ENCODE assay signal across 18 cellular contexts in genomic region chr1:97621955-97622354, GRCh38.
A peak's percentile ranks its signal among the peaks of the same experiment; 100 is the strongest.
DNase-seq lines count a peak whose midpoint lies in the region; ATAC-seq, FAIRE-seq and TF ChIP-seq lines count a peak whose summit lies in the region.
"Had no signal": no experiment of that assay in that cellular context is flagged by ENCODE, and none has a peak within 500 bp of the region (broad histone marks: within the 10 kb centered on the region; RNA-seq: fewer than 3 reads in every experiment).

No MANE protein-coding gene starts in this region.

- no peak overlapping the region for H3K4me2 ChIP-seq in HepG2 (ENCODE audit: low read depth, low read length)

- H3K4me1 ChIP-seq in heart right ventricle: peaks cover 0 to 16% (median 0%) of the 10 kb centered on the region in 9 donors
- no peaks in the 10 kb centered on the region for H3K4me1 ChIP-seq in HepG2 (ENCODE audit: insufficient read depth, low read length)

- H3K27me3 ChIP-seq in heart right ventricle: no peaks in the 10 kb centered on the region
- H3K27me3 ChIP-seq in HepG2 (ENCODE audit: control insufficient read depth in 1 of 2, insufficient read depth in 2 of 2, low read length in 2 of 2): no peaks in the 10 kb centered on the region

- ATAC-seq in heart right ventricle (no peak), left ventricle myocardium superior (no peak), HG03432 (IDR thresholded peaks at IDR 0.05; ENCODE audit: unreplicated experiment) (no peak), HepG2 (no peak)
- ATAC-seq: HCT116 had no signal

- 76 to 81% methylated on average over 1 of the region's 1 CpG for WGBS in heart right ventricle, 2 donors
- WGBS in HepG2 (ENCODE audit: low lambda C conversion rate): 36% methylated on average over 1 of the region's 1 CpG

- no peak for FAIRE-seq in HepG2 (lab: Jason Lieb, UNC)

- H3K27ac ChIP-seq in heart right ventricle (peak overlapping the region in 6 of 10 donors; percentile 2 to 56 (median 32)), HepG2 (ENCODE audit: extremely low read length, insufficient read depth, low read length) (no peak overlapping the region)

- TF ChIP-seq EP300 in HepG2 (IDR thresholded peaks at IDR 0.05; ENCODE audit: low read depth in 2 of 2, low read length in 2 of 2) (no peak), HepG2 (CRISPR knock-in tag; IDR thresholded peaks at IDR 0.05; ENCODE audit: borderline replicate concordance) (no peak)

- TF ChIP-seq POLR2A in HepG2 (IDR thresholded peaks at IDR 0.05; ENCODE audit: insufficient read depth in 1 of 2, low read depth in 2 of 2, low read length in 2 of 2): no peak

- TF ChIP-seq CTCF in heart right ventricle (IDR thresholded peaks at IDR 0.05) (no peak), fibroblast of the aortic adventitia (IDR thresholded peaks at IDR 0.05; ENCODE audit: insufficient read depth, low read length) (no peak), HepG2 (CRISPR knock-in tag; IDR thresholded peaks at IDR 0.05) (no peak)

- in situ Hi-C loops in HepG2 (cut with HindIII; ENCODE audit: extremely low pct_ligation_motif_present, low pct_unique_long_range_greater_than_20kb): no loop called here

- POLR2A ChIA-PET in HepG2 (lab: Yijun Ruan, JAX): no interaction called here

- no peaks in the 10 kb centered on the region for H4K20me1 ChIP-seq in HepG2 (ENCODE audit: insufficient read depth, low read length)

- H3K9me3 ChIP-seq in heart right ventricle: peaks cover 0 to 7% (median 0%) of the 10 kb centered on the region in 11 donors
- no peaks in the 10 kb centered on the region for H3K9me3 ChIP-seq in HepG2 (ENCODE audit: low read length)

- CTCF ChIA-PET in HepG2 (lab: Yijun Ruan, JAX; ENCODE audit: low intra/inter-chr PET ratio, low total read pairs): no interaction called here

- no TSS peak for BruUV-seq in HepG2 (replicated peaks; lab: Mats Ljungman, UMichigan)

- DNase-seq in heart right ventricle (no peak), left ventricle myocardium superior (no peak), amniotic epithelial cell (ENCODE audit: low read depth) (peak; percentile 34), fibroblast of the aortic adventitia (ENCODE audit: low read depth) (peak; percentile 41), inferior parietal cortex (ENCODE audit: extremely low spot score) (no peak), kidney tubule cell (ENCODE audit: low spot score) (no peak), HepG2 (ENCODE audit: low spot score) (no peak)
- DNase-seq: 8988T; Calu3; CD4-positive, alpha-beta memory T cell; Karpas-422; NCI-H1105 treated with DMSO at 0.1 percent for 48 hours; NCI-H187; NCI-H69; NK-92 treated with Interleukin-12 subunit alpha and Interleukin-12 subunit beta, amount 100 ng/mL, for 24 hours; SIG-M5 had no signal

- H3K36me3 ChIP-seq in heart right ventricle (no peaks in the 10 kb centered on the region), HepG2 (replicated peaks in 1 of 2; ENCODE audit: control insufficient read depth in 1 of 2, insufficient read depth in 2 of 2, low read length in 2 of 2) (no peaks in the 10 kb centered on the region)

- H3K4me3 ChIP-seq in heart right ventricle: no peak overlapping the region
- no peak overlapping the region for H3K4me3 ChIP-seq in fibroblast of the aortic adventitia (ENCODE audit: low read depth, low read length)
- H3K4me3 ChIP-seq in HepG2 (replicated peaks in 1 of 3; ENCODE audit: insufficient read depth in 1 of 3, low read depth in 2 of 3, low read length in 3 of 3): no peak overlapping the region

- no peak for TF ChIP-seq RAD21 in HepG2 (CRISPR knock-in tag; IDR thresholded peaks at IDR 0.05)

- no peak overlapping the region for H2AFZ ChIP-seq in HepG2 (ENCODE audit: low read length)

- intact Hi-C loops in heart right ventricle (cut with DNase I) (no loop called here), left ventricle myocardium superior (cut with micrococcal nuclease) (no loop called here), HepG2 (cut with micrococcal nuclease; ENCODE audit: unreplicated experiment) (no loop called here)

- H3K9ac ChIP-seq in HepG2 (ENCODE audit: insufficient read depth, low read depth, low read length): no peak overlapping the region

- no peaks in the 10 kb centered on the region for H3K79me2 ChIP-seq in HepG2 (ENCODE audit: insufficient read depth, low read length)

TF ChIP-seq in HepG2, 621 proteins besides CTCF, POLR2A, EP300 and RAD21 (continues in another document):
- TF ChIP-seq HBP1 (CRISPR knock-in tag; IDR thresholded peaks at IDR 0.05; ENCODE audit: low read depth) (no peak), ZNF512B (CRISPR knock-in tag; IDR thresholded peaks at IDR 0.05; ENCODE audit: borderline replicate concordance) (no peak), ZNF225 (CRISPR knock-in tag; IDR thresholded peaks at IDR 0.05) (no peak), RNF219 (CRISPR knock-in tag; IDR thresholded peaks at IDR 0.05) (no peak)
- TF ChIP-seq, protein P1, sequence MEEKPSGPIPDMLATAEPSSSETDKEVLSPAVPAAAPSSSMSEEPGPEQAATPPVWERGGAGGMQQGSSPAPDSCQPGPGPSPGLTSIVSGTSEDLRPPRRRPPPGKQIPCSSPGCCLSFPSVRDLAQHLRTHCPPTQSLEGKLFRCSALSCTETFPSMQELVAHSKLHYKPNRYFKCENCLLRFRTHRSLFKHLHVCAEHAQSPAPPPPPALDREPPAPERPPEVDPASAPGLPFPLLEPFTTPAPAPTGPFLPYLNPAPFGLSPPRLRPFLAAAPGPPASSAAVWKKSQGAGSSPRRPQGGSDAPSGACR (CRISPR knock-in tag; IDR thresholded peaks at IDR 0.05): no peak
- TF ChIP-seq, protein P2, sequence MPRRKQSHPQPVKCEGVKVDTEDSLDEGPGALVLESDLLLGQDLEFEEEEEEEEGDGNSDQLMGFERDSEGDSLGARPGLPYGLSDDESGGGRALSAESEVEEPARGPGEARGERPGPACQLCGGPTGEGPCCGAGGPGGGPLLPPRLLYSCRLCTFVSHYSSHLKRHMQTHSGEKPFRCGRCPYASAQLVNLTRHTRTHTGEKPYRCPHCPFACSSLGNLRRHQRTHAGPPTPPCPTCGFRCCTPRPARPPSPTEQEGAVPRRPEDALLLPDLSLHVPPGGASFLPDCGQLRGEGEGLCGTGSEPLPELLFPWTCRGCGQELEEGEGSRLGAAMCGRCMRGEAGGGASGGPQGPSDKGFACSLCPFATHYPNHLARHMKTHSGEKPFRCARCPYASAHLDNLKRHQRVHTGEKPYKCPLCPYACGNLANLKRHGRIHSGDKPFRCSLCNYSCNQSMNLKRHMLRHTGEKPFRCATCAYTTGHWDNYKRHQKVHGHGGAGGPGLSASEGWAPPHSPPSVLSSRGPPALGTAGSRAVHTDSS (CRISPR knock-in tag; conservative IDR thresholded peaks at IDR 0.05): no peak

Comparison
In these comparisons a context has a peak if more than half of its experiments do, and no peak if none do; other contexts are left out.
1. DNase-seq: peak in amniotic epithelial cell (single experiment) and fibroblast of the aortic adventitia (single experiment); none in heart right ventricle (0 of 2), left ventricle myocardium superior (single experiment), inferior parietal cortex (single experiment), kidney tubule cell (single experiment) and HepG2 (single experiment).